ENCODE assay signal across 22 cellular contexts in the genomic region with DNA sequence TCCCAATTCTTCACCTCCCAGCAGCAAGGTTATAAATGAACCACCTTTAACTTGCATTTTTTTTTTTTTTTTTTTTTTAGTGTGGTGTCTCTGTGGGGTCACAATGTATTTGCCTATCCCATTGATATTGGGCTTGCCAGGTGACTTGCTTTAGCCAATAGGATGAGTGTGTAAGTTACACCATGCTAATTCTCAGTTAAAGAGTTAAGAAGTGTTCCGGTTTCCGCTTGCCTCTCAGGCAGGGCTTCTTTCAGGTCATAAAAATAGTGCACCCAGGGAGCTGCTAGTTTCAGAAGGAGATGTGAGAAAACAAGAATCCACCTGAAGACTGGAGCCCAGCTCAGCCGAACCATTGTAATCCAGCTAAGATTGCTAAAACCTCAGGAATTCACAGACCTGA.
DNase-seq lines count a peak whose midpoint lies in the region; ATAC-seq, FAIRE-seq and TF ChIP-seq lines count a peak whose summit lies in the region.
"Had no signal": no experiment of that assay in that cellular context is flagged by ENCODE, and none has a peak within 500 bp of the region (broad histone marks: within the 10 kb centered on the region; RNA-seq: fewer than 3 reads in every experiment).

No MANE protein-coding gene starts in this region.

- H2AFZ ChIP-seq in HepG2 (ENCODE audit: low read length) (no peak overlapping the region), MM.1S (ENCODE audit: low read length) (no peak overlapping the region), neural progenitor cell (replicated peaks) (no peak overlapping the region)

- no peak for TF ChIP-seq RAD21 in HepG2 (CRISPR knock-in tag; IDR thresholded peaks at IDR 0.05)

- TF ChIP-seq CTCF in HepG2 (CRISPR knock-in tag; IDR thresholded peaks at IDR 0.05): no peak
- no peak for TF ChIP-seq CTCF in right lobe of liver (IDR thresholded peaks at IDR 0.05)
- no peak for TF ChIP-seq CTCF in MM.1S (IDR thresholded peaks at IDR 0.05; ENCODE audit: low read length)
- TF ChIP-seq CTCF in neural progenitor cell (IDR thresholded peaks at IDR 0.05): no peak

- in situ Hi-C loops in HepG2 (cut with HindIII; ENCODE audit: extremely low pct_ligation_motif_present, low pct_unique_long_range_greater_than_20kb): no loop called here

- no peaks in the 10 kb centered on the region for H3K36me3 Mint-ChIP-seq in neural progenitor cell
- H3K36me3 Mint-ChIP-seq: CD4-positive, alpha-beta memory T cell had no signal

- DNase-seq in HepG2 (ENCODE audit: low spot score) (no peak), right lobe of liver (no peak), MM.1S (peak; percentile 83), OCI-M1 (lab: John Stamatoyannopoulos, UW) (peak; percentile 92), islet precursor cell (no peak), neural progenitor cell (ENCODE audit: low spot score) (no peak), HT-29 (ENCODE audit: low spot score) (no peak)
- DNase-seq: 8988T; ACHN; C1 segment of cervical spinal cord; Calu3; CD4-positive, alpha-beta memory T cell; COR-L47; DMS53; DMS79 treated with DMSO at 0.1 percent for 48 hours; GF-D8; GOT3; HCEC 1CT had no signal

- H3K4me3 ChIP-seq in HepG2 (replicated peaks in 1 of 3; ENCODE audit: insufficient read depth in 1 of 3, low read depth in 2 of 3, low read length in 3 of 3) (no peak overlapping the region; a peak in 1 of 6 replicates), right lobe of liver (no peak overlapping the region), MM.1S (ENCODE audit: low read length) (peak overlapping the region; percentile 22), neural progenitor cell (no peak overlapping the region)
- H3K4me3 ChIP-seq: A549 had no signal

- WGBS in HepG2 (ENCODE audit: low lambda C conversion rate): 18% methylated on average over 3 of the region's 3 CpGs
- 71% methylated on average over 3 of the region's 3 CpGs for WGBS in right lobe of liver (ENCODE audit: insufficient coverage, low coverage, low lambda C conversion rate, missing lambda C conversion rate)

- peak; percentile 84 for ATAC-seq in HepG2
- no peak for ATAC-seq in right lobe of liver
- ATAC-seq: A549 had no signal

- H3K27me3 ChIP-seq in HepG2 (ENCODE audit: control insufficient read depth in 1 of 2, insufficient read depth in 2 of 2, low read length in 2 of 2): no peaks in the 10 kb centered on the region
- H3K27me3 ChIP-seq in right lobe of liver: no peaks in the 10 kb centered on the region
- no peaks in the 10 kb centered on the region for H3K27me3 ChIP-seq in MM.1S (replicated peaks; ENCODE audit: insufficient read depth, low read length)
- H3K27me3 ChIP-seq in neural progenitor cell: no peaks in the 10 kb centered on the region

- H3F3A ChIP-seq in MM.1S (ENCODE audit: insufficient read depth, low read length) (peaks cover 6% of the 10 kb centered on the region; the same call in 1 of the 2 replicates), neural progenitor cell (ENCODE audit: low read depth) (no peaks in the 10 kb centered on the region)

- intact Hi-C loops in HepG2 (cut with micrococcal nuclease; ENCODE audit: unreplicated experiment): no loop called here
- intact Hi-C loops in right lobe of liver (cut with DNase I): no loop called here

- no peak overlapping the region for H3K27ac Mint-ChIP-seq in neural progenitor cell
- H3K27ac Mint-ChIP-seq: CD4-positive, alpha-beta memory T cell had no signal

- no peak overlapping the region for H3K27ac ChIP-seq in HepG2 (ENCODE audit: extremely low read length, insufficient read depth, low read length)
- no peak overlapping the region for H3K27ac ChIP-seq in right lobe of liver
- peak overlapping the region; percentile 28; the same call in 1 of the 2 replicates for H3K27ac ChIP-seq in MM.1S (ENCODE audit: low read length)
- H3K27ac ChIP-seq in neural progenitor cell: no peak overlapping the region
- H3K27ac ChIP-seq: A549 had no signal

- H3K4me2 ChIP-seq in HepG2 (ENCODE audit: low read depth, low read length): peak overlapping the region; percentile 18; the same call in 1 of the 2 replicates
- H3K4me2 ChIP-seq in MM.1S (ENCODE audit: low read depth, low read length): peak overlapping the region; percentile 68
- H3K4me2 ChIP-seq in neural progenitor cell: no peak overlapping the region
- H3K4me2 ChIP-seq: A549 had no signal

- POLR2A ChIA-PET in HepG2 (lab: Yijun Ruan, JAX): no interaction called here

- H3K4me1 ChIP-seq in HepG2 (ENCODE audit: insufficient read depth, low read length): peaks cover 12% of the 10 kb centered on the region
- no peaks in the 10 kb centered on the region for H3K4me1 ChIP-seq in right lobe of liver
- H3K4me1 ChIP-seq in MM.1S (ENCODE audit: low read length): peaks cover 20% of the 10 kb centered on the region
- no peaks in the 10 kb centered on the region for H3K4me1 ChIP-seq in neural progenitor cell
- H3K4me1 ChIP-seq: A549 had no signal

- H3K9me3 ChIP-seq in HepG2 (ENCODE audit: low read length): peaks cover 68% of the 10 kb centered on the region
- H3K9me3 ChIP-seq in right lobe of liver: no peaks in the 10 kb centered on the region
- H3K9me3 ChIP-seq in MM.1S (replicated peaks; ENCODE audit: insufficient read depth, low read length): no peaks in the 10 kb centered on the region
- no peaks in the 10 kb centered on the region for H3K9me3 ChIP-seq in neural progenitor cell (ENCODE audit: low read depth)
- H3K9me3 ChIP-seq: A549 had no signal

- no peak overlapping the region for H3K4me3 Mint-ChIP-seq in neural progenitor cell
- H3K4me3 Mint-ChIP-seq: CD4-positive, alpha-beta memory T cell had no signal

- BruUV-seq in HepG2 (replicated peaks; lab: Mats Ljungman, UMichigan): no TSS peak

- H3K79me2 ChIP-seq in HepG2 (ENCODE audit: insufficient read depth, low read length) (no peaks in the 10 kb centered on the region), MM.1S (ENCODE audit: low read length) (no peaks in the 10 kb centered on the region), neural progenitor cell (ENCODE audit: low read depth) (no peaks in the 10 kb centered on the region)

- CTCF ChIA-PET in HepG2 (lab: Yijun Ruan, JAX; ENCODE audit: low intra/inter-chr PET ratio, low total read pairs): no interaction called here

- H3K9me2 ChIP-seq in MM.1S (replicated peaks; ENCODE audit: insufficient read depth, low read length): no peaks in the 10 kb centered on the region

- no peaks in the 10 kb centered on the region for H3K4me1 Mint-ChIP-seq in neural progenitor cell
- H3K4me1 Mint-ChIP-seq: CD4-positive, alpha-beta memory T cell had no signal

- H3K9ac ChIP-seq in HepG2 (ENCODE audit: insufficient read depth, low read depth, low read length): no peak overlapping the region
- H3K9ac ChIP-seq in MM.1S (ENCODE audit: low read length): no peak overlapping the region
- no peak overlapping the region for H3K9ac ChIP-seq in neural progenitor cell

- FAIRE-seq in HepG2 (lab: Jason Lieb, UNC): no peak
- FAIRE-seq: A549, GM12892, GM19239, H54 had no signal

- H4K20me1 ChIP-seq in HepG2 (ENCODE audit: insufficient read depth, low read length) (no peaks in the 10 kb centered on the region), MM.1S (ENCODE audit: insufficient read depth, low read length) (no peaks in the 10 kb centered on the region), neural progenitor cell (ENCODE audit: low read depth) (no peaks in the 10 kb centered on the region)

- H3K36me3 ChIP-seq in HepG2 (replicated peaks in 1 of 2; ENCODE audit: control insufficient read depth in 1 of 2, insufficient read depth in 2 of 2, low read length in 2 of 2) (no peaks in the 10 kb centered on the region), right lobe of liver (no peaks in the 10 kb centered on the region), MM.1S (replicated peaks; ENCODE audit: insufficient read depth, low read length) (no peaks in the 10 kb centered on the region), neural progenitor cell (no peaks in the 10 kb centered on the region)

- no peaks in the 10 kb centered on the region for H3K9me3 Mint-ChIP-seq in neural progenitor cell

- TF ChIP-seq POLR2A in HepG2 (IDR thresholded peaks at IDR 0.05; ENCODE audit: insufficient read depth in 1 of 2, low read depth in 2 of 2, low read length in 2 of 2) (no peak), right lobe of liver (IDR thresholded peaks at IDR 0.05) (no peak)

- TF ChIP-seq EP300 in HepG2 (IDR thresholded peaks at IDR 0.05; ENCODE audit: low read depth in 2 of 2, low read length in 2 of 2) (no peak), HepG2 (CRISPR knock-in tag; IDR thresholded peaks at IDR 0.05; ENCODE audit: borderline replicate concordance) (no peak)

- H3K27me3 Mint-ChIP-seq in neural progenitor cell (ENCODE audit: insufficient read depth, low read depth): no peaks in the 10 kb centered on the region
- H3K27me3 Mint-ChIP-seq: CD4-positive, alpha-beta memory T cell had no signal

TF ChIP-seq in HepG2, 621 proteins besides CTCF, POLR2A, EP300 and RAD21:
- TF ChIP-seq, protein P1, sequence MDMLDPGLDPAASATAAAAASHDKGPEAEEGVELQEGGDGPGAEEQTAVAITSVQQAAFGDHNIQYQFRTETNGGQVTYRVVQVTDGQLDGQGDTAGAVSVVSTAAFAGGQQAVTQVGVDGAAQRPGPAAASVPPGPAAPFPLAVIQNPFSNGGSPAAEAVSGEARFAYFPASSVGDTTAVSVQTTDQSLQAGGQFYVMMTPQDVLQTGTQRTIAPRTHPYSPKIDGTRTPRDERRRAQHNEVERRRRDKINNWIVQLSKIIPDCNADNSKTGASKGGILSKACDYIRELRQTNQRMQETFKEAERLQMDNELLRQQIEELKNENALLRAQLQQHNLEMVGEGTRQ (IDR thresholded peaks at IDR 0.05; ENCODE audit: low read depth, low read length): 0 out of 2 replicates have a peak, but pooled peaks have one; percentile 11
- TF ChIP-seq, protein P1 (CRISPR knock-in tag; IDR thresholded peaks at IDR 0.05; ENCODE audit: borderline replicate concordance): no peak
- TF ChIP-seq NFYC (CRISPR knock-in tag; IDR thresholded peaks at IDR 0.05) (peak; percentile 43; the same call in 1 of the 2 replicates), ZNF20 (CRISPR knock-in tag; IDR thresholded peaks at IDR 0.05) (no peak), NFYB (CRISPR knock-in tag; IDR thresholded peaks at IDR 0.05) (peak; percentile 59)

Comparison
In these comparisons a context has a peak if more than half of its experiments do, and no peak if none do; other contexts are left out.
1. DNase-seq: peak in MM.1S (single experiment) and OCI-M1 (single experiment); none in HepG2 (single experiment), right lobe of liver (0 of 3), islet precursor cell (single experiment), neural progenitor cell (single experiment) and HT-29 (single experiment).